ENCODE assay signal across 8 cellular contexts in the genomic region with DNA sequence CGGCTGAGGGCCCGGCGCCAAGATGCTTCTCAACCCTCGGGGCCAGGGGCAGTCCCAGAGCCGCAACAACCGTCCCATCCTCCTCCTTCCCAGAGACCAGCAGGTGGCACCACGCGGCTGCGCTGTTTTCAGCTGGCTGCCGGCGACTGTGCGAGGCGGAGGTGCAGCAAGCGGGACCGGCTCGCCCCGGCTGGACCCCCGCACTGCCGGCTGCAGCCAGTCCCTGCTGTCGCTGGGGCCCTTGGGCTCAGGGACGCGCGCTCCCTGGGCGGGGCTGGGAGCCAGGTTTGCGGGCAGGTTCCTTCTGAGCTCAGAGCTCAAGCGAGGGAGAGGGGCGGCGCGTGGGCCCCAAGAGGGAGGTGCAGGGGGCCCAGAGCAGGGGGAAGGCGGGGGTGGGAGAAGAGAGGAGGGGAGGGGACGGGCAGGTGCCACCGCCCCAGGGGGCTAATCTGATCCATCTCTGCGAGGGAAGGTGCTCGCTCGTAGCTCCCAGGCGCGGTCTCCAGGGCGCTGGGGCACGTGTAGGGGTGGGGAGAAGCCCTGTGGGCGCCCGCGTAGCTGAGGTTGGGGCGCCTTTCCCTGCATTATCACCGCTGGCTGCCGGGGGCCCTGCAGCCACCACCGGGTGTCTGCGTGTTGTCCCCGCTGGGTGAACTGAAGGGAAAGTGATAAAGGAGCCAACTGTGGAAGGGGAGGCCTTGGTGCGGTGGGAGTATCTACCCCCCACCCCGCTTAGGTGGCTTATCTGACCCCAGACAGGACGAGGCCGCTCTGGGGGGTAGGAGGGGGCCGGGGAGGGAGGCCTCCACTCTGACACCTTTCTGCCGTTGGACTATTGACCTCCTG. TPM values are rescaled to one million over a fixed set of nuclear protein-coding genes. Genes with fewer than 3 reads are reported as not detected.
DNase-seq lines count a peak whose midpoint lies in the region; ATAC-seq and TF ChIP-seq lines count a peak whose summit lies in the region.

No MANE protein-coding gene starts in this region.

- ATAC-seq in HG02885 (IDR thresholded peaks at IDR 0.05; ENCODE audit: poor library complexity, unreplicated experiment) (peak; percentile 44), HG02938 (IDR thresholded peaks at IDR 0.05; ENCODE audit: unreplicated experiment) (no peak)
- peak; percentile 86 for ATAC-seq in stimulated activated naive CD8-positive, alpha-beta T cell treated with anti-CD3 and anti-CD28 coated beads, Interleukin-15, amount 100 ng/mL, for 72 hours

- H3K27ac Mint-ChIP-seq in activated T-helper 2 cell treated with anti-CD3 and anti-CD28 coated beads, Interferon-gamma antibody, Interleukin-2, Interleukin-4, amounts not matched to agents 10 μg/mL and 5 μg/mL and 100 μg/mL, durations not matched to agents 14 hours and 24 hours and 36 hours: peak overlapping the region; percentile 68
- H3K27ac Mint-ChIP-seq in nephron: peak overlapping the region; percentile 96 to 98 (median 98)
- peak overlapping the region; percentile 70 to 95 for H3K27ac Mint-ChIP-seq in stimulated activated naive CD8-positive, alpha-beta T cell treated with anti-CD3 and anti-CD28 coated beads, Interleukin-15, amount 100 ng/mL, for 72 hours

- H3K4me3 Mint-ChIP-seq in activated T-helper 2 cell treated with anti-CD3 and anti-CD28 coated beads, Interferon-gamma antibody, Interleukin-2, Interleukin-4, amounts not matched to agents 10 μg/mL and 5 μg/mL and 100 μg/mL, durations not matched to agents 14 hours and 24 hours and 36 hours (ENCODE audit: low read depth): peak overlapping the region; percentile 33
- H3K4me3 Mint-ChIP-seq in nephron: peak overlapping the region; percentile 58 to 78 (median 76)
- H3K4me3 Mint-ChIP-seq in stimulated activated naive CD8-positive, alpha-beta T cell treated with anti-CD3 and anti-CD28 coated beads, Interleukin-15, amount 100 ng/mL, for 72 hours: peak overlapping the region; percentile 70 to 84

- TF ChIP-seq CTCF in nephron (IDR thresholded peaks at IDR 0.05; ENCODE audit: unreplicated experiment in 3 of 3): peak; percentile 50 to 63 (median 54)

- no peaks in the 10 kb centered on the region for H3K27me3 Mint-ChIP-seq in activated T-helper 2 cell treated with anti-CD3 and anti-CD28 coated beads, Interferon-gamma antibody, Interleukin-2, Interleukin-4, amounts not matched to agents 10 μg/mL and 5 μg/mL and 100 μg/mL, durations not matched to agents 14 hours and 24 hours and 36 hours (ENCODE audit: low read depth)
- no peaks in the 10 kb centered on the region for H3K27me3 Mint-ChIP-seq in nephron (ENCODE audit: low read depth)
- H3K27me3 Mint-ChIP-seq in stimulated activated naive CD8-positive, alpha-beta T cell treated with anti-CD3 and anti-CD28 coated beads, Interleukin-15, amount 100 ng/mL, for 72 hours: no peaks in the 10 kb centered on the region

- intact Hi-C loops in activated T-helper 2 cell treated with anti-CD3 and anti-CD28 coated beads, Interferon-gamma antibody, Interleukin-2, Interleukin-4, amounts not matched to agents 10 μg/mL and 5 μg/mL and 100 μg/mL, durations not matched to agents 14 hours and 24 hours and 36 hours (cut with micrococcal nuclease): loop anchor here (2.0 to 10.0 kb wide), 2 partner anchors 94 to 212 kb away; no protein-coding TSS in a partner anchor

- H3K36me3 Mint-ChIP-seq in activated T-helper 2 cell treated with anti-CD3 and anti-CD28 coated beads, Interferon-gamma antibody, Interleukin-2, Interleukin-4, amounts not matched to agents 10 μg/mL and 5 μg/mL and 100 μg/mL, durations not matched to agents 14 hours and 24 hours and 36 hours (ENCODE audit: low read depth): peaks cover 89% of the 10 kb centered on the region
- peaks cover 22% of the 10 kb centered on the region for H3K36me3 Mint-ChIP-seq in nephron (ENCODE audit: low read depth)

- DNase-seq in DMS153 (lab: John Stamatoyannopoulos, UW) (peak; percentile 61), OCI-M1 (lab: John Stamatoyannopoulos, UW) (peak; percentile 99), fibroblast of peridontal ligament (ENCODE audit: extremely low read depth) (peak; percentile 76)
- DNase-seq in activated T-helper 2 cell treated with anti-CD3 and anti-CD28 coated beads, Interferon-gamma antibody, Interleukin-2, Interleukin-4, amounts not matched to agents 10 μg/mL and 5 μg/mL and 100 μg/mL, durations not matched to agents 14 hours and 24 hours and 36 hours (ENCODE audit: low spot score): peak; percentile 72
- peak; percentile 83 to 89 for DNase-seq in stimulated activated naive CD8-positive, alpha-beta T cell treated with anti-CD3 and anti-CD28 coated beads, Interleukin-15, amount 100 ng/mL, for 72 hours

- H3K4me1 Mint-ChIP-seq in activated T-helper 2 cell treated with anti-CD3 and anti-CD28 coated beads, Interferon-gamma antibody, Interleukin-2, Interleukin-4, amounts not matched to agents 10 μg/mL and 5 μg/mL and 100 μg/mL, durations not matched to agents 14 hours and 24 hours and 36 hours (ENCODE audit: low read depth): peaks cover 59% of the 10 kb centered on the region
- H3K4me1 Mint-ChIP-seq in nephron: peaks cover 40% of the 10 kb centered on the region
- H3K4me1 Mint-ChIP-seq in stimulated activated naive CD8-positive, alpha-beta T cell treated with anti-CD3 and anti-CD28 coated beads, Interleukin-15, amount 100 ng/mL, for 72 hours: peaks cover 95% of the 10 kb centered on the region

- H3K9me3 Mint-ChIP-seq in activated T-helper 2 cell treated with anti-CD3 and anti-CD28 coated beads, Interferon-gamma antibody, Interleukin-2, Interleukin-4, amounts not matched to agents 10 μg/mL and 5 μg/mL and 100 μg/mL, durations not matched to agents 14 hours and 24 hours and 36 hours: no peaks in the 10 kb centered on the region
- H3K9me3 Mint-ChIP-seq in nephron: no peaks in the 10 kb centered on the region
- H3K9me3 Mint-ChIP-seq in stimulated activated naive CD8-positive, alpha-beta T cell treated with anti-CD3 and anti-CD28 coated beads, Interleukin-15, amount 100 ng/mL, for 72 hours: no peaks in the 10 kb centered on the region

RNA-seq across cellular contexts. Expression of a gene that starts 24.2 kb away (rescaled TPM):
- total RNA-seq in activated T-helper 2 cell treated with anti-CD3 and anti-CD28 coated beads, Interferon-gamma antibody, Interleukin-2, Interleukin-4, amounts not matched to agents 10 μg/mL and 5 μg/mL and 100 μg/mL, durations not matched to agents 14 hours and 24 hours and 36 hours: 288 and 302 TPM in 2 replicates

RNA-seq across cellular contexts. Expression of a gene that starts 36.3 kb away (rescaled TPM):
- 162 and 164 TPM in 2 replicates for total RNA-seq in activated T-helper 2 cell treated with anti-CD3 and anti-CD28 coated beads, Interferon-gamma antibody, Interleukin-2, Interleukin-4, amounts not matched to agents 10 μg/mL and 5 μg/mL and 100 μg/mL, durations not matched to agents 14 hours and 24 hours and 36 hours
